In the genomic region with DNA sequence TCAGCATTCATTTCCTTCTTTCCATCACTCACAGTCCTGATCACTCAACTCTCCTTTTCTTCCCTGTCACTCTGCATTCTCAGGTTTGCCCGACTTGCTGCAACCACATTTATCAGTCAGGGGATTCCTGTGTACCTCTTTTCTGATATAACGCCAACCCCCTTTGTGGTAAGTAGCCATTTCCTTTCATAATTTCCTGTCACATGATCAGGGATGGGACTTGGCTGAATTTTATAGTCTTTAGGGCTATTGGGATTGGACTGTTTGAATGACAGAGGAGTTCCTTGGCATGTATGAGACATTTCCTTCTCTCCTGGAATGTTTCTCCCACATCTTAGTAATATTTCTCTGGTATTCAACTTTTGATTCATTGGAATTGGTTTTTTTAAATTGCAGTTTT, we compare ENCODE assay signal across 1 cellular context.
TF ChIP-seq lines count a peak whose summit lies in the region.

No MANE protein-coding gene starts in this region.

TF ChIP-seq in HepG2, 621 proteins besides CTCF, POLR2A, EP300 and RAD21:
- TF ChIP-seq, protein P1, sequence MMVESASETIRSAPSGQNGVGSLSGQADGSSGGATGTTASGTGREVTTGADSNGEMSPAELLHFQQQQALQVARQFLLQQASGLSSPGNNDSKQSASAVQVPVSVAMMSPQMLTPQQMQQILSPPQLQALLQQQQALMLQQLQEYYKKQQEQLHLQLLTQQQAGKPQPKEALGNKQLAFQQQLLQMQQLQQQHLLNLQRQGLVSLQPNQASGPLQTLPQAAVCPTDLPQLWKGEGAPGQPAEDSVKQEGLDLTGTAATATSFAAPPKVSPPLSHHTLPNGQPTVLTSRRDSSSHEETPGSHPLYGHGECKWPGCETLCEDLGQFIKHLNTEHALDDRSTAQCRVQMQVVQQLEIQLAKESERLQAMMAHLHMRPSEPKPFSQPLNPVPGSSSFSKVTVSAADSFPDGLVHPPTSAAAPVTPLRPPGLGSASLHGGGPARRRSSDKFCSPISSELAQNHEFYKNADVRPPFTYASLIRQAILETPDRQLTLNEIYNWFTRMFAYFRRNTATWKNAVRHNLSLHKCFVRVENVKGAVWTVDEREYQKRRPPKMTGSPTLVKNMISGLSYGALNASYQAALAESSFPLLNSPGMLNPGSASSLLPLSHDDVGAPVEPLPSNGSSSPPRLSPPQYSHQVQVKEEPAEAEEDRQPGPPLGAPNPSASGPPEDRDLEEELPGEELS (CRISPR knock-in tag; IDR thresholded peaks at IDR 0.05), result no peak
- TF ChIP-seq, protein P2, sequence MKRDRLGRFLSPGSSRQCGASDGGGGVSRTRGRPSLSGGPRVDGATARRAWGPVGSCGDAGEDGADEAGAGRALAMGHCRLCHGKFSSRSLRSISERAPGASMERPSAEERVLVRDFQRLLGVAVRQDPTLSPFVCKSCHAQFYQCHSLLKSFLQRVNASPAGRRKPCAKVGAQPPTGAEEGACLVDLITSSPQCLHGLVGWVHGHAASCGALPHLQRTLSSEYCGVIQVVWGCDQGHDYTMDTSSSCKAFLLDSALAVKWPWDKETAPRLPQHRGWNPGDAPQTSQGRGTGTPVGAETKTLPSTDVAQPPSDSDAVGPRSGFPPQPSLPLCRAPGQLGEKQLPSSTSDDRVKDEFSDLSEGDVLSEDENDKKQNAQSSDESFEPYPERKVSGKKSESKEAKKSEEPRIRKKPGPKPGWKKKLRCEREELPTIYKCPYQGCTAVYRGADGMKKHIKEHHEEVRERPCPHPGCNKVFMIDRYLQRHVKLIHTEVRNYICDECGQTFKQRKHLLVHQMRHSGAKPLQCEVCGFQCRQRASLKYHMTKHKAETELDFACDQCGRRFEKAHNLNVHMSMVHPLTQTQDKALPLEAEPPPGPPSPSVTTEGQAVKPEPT (CRISPR knock-in tag; IDR thresholded peaks at IDR 0.05; ENCODE audit: low read depth), result no peak
- TF ChIP-seq SATB2 (CRISPR knock-in tag; IDR thresholded peaks at IDR 0.05) (no peak), ZMYM2 (CRISPR knock-in tag; IDR thresholded peaks at IDR 0.05) (no peak), HOXD1 (CRISPR knock-in tag; IDR thresholded peaks at IDR 0.05) (no peak), SMARCC2 (IDR thresholded peaks at IDR 0.05) (no peak)
- TF ChIP-seq, protein P3, sequence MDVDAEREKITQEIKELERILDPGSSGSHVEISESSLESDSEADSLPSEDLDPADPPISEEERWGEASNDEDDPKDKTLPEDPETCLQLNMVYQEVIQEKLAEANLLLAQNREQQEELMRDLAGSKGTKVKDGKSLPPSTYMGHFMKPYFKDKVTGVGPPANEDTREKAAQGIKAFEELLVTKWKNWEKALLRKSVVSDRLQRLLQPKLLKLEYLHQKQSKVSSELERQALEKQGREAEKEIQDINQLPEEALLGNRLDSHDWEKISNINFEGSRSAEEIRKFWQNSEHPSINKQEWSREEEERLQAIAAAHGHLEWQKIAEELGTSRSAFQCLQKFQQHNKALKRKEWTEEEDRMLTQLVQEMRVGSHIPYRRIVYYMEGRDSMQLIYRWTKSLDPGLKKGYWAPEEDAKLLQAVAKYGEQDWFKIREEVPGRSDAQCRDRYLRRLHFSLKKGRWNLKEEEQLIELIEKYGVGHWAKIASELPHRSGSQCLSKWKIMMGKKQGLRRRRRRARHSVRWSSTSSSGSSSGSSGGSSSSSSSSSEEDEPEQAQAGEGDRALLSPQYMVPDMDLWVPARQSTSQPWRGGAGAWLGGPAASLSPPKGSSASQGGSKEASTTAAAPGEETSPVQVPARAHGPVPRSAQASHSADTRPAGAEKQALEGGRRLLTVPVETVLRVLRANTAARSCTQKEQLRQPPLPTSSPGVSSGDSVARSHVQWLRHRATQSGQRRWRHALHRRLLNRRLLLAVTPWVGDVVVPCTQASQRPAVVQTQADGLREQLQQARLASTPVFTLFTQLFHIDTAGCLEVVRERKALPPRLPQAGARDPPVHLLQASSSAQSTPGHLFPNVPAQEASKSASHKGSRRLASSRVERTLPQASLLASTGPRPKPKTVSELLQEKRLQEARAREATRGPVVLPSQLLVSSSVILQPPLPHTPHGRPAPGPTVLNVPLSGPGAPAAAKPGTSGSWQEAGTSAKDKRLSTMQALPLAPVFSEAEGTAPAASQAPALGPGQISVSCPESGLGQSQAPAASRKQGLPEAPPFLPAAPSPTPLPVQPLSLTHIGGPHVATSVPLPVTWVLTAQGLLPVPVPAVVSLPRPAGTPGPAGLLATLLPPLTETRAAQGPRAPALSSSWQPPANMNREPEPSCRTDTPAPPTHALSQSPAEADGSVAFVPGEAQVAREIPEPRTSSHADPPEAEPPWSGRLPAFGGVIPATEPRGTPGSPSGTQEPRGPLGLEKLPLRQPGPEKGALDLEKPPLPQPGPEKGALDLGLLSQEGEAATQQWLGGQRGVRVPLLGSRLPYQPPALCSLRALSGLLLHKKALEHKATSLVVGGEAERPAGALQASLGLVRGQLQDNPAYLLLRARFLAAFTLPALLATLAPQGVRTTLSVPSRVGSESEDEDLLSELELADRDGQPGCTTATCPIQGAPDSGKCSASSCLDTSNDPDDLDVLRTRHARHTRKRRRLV (CRISPR knock-in tag; IDR thresholded peaks at IDR 0.05), result no peak
TF ChIP-seq in HepG2: peak in this region for 0.
